8 cellular contexts compared by ENCODE assay signal in the genomic region with DNA sequence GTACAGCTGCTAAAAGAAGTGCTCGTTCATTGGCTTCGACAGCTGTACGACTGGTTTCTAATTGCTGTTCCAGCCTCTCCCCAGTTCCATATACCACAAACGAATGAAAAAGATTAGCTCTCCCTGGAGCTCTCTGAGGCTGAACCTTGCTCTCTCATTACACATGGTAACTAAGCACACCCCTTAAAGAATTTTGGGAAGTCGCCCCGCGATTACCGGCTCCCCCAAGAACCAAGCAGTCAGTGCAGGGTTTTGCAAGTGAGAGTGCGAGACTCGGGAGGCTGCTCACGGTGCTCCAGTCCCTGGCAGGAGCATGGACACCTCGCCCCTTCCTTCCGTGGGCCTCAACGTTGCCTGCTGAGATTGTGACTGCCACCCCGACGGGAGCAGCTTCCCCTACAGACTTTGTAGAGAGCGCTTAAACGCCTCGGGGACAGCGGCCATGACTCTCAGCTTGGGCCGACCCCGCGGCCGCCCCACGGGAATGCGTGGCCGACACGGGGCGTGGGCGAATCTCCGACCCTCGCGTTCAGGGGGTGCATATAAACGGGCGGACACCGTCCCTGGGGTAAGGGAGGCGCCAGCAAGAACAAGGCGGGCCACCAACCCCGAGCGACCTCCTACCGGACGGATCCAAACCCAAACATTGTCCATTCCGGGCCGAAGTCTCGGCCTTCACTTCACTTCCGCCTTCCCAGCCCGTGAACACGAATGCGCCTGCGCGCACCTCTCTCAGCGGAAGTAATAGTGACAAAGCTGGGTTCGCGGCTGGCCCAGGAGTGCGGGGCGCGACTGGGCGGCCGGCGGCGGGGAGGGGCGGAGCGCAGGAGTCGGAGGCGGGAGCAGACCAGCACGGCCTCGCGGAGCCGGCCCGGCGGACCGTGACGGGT. TPM values are rescaled to one million over a fixed set of nuclear protein-coding genes. Genes with fewer than 3 reads are reported as not detected.
DNase-seq lines count a peak whose midpoint lies in the region; ATAC-seq, FAIRE-seq and TF ChIP-seq lines count a peak whose summit lies in the region.

A gene with protein sequence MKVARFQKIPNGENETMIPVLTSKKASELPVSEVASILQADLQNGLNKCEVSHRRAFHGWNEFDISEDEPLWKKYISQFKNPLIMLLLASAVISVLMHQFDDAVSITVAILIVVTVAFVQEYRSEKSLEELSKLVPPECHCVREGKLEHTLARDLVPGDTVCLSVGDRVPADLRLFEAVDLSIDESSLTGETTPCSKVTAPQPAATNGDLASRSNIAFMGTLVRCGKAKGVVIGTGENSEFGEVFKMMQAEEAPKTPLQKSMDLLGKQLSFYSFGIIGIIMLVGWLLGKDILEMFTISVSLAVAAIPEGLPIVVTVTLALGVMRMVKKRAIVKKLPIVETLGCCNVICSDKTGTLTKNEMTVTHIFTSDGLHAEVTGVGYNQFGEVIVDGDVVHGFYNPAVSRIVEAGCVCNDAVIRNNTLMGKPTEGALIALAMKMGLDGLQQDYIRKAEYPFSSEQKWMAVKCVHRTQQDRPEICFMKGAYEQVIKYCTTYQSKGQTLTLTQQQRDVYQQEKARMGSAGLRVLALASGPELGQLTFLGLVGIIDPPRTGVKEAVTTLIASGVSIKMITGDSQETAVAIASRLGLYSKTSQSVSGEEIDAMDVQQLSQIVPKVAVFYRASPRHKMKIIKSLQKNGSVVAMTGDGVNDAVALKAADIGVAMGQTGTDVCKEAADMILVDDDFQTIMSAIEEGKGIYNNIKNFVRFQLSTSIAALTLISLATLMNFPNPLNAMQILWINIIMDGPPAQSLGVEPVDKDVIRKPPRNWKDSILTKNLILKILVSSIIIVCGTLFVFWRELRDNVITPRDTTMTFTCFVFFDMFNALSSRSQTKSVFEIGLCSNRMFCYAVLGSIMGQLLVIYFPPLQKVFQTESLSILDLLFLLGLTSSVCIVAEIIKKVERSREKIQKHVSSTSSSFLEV (plus strand): TSS at position 845 of the 890 bp plus-strand sequence. CDS start 686 bp downstream, outside the sequence.

- FAIRE-seq in D721Med (lab: Jason Lieb, UNC): no peak
- FAIRE-seq in endothelial cell of umbilical vein (lab: Jason Lieb, UNC): peak; percentile 89

- peak within 1 kb of the TSS; percentile 88 for H3K4me3 ChIP-seq in OCI-LY1 (ENCODE audit: low read depth, low read length, poor library complexity, severe bottlenecking)
- peak within 1 kb of the TSS; percentile 78 to 87 (median 82) for H3K4me3 ChIP-seq in endothelial cell of umbilical vein (replicated peaks in 1 of 3; ENCODE audit: insufficient read depth in 1 of 3, low read depth in 1 of 3, low read length in 3 of 3)

- peak within 1 kb of the TSS; percentile 92 for H3K4me2 ChIP-seq in OCI-LY1 (ENCODE audit: low read length)
- H3K4me2 ChIP-seq in endothelial cell of umbilical vein (ENCODE audit: insufficient read depth, low read length): peak within 1 kb of the TSS; percentile 93

- peak; percentile 94 for TF ChIP-seq POLR2A in endothelial cell of umbilical vein (IDR thresholded peaks at IDR 0.05; ENCODE audit: low read depth, low read length)

- H3K36me3 ChIP-seq in OCI-LY1 (ENCODE audit: insufficient read depth, low read length) (no peaks in the 10 kb centered on the region; the same call in 1 of the 2 replicates), endothelial cell of umbilical vein (ENCODE audit: control insufficient read depth in 2 of 2, extremely low read depth in 1 of 2, insufficient read depth in 2 of 2, low read length in 2 of 2) (no peaks in the 10 kb centered on the region)

- CTCF ChIA-PET in endothelial cell of umbilical vein (lab: Charles Lee): interaction anchor here (0.6 to 6.8 kb wide), 27 partner anchors 9 to 1141 kb away, joined by 3 to 69 read pairs (median 4); partner anchors contain the start of genes ASTE1, CPNE4 and NEK11

- dilution Hi-C loops in endothelial cell of umbilical vein (cut with MboI; ENCODE audit: extremely low pct_ligation_motif_present, low sequenced_read_pairs): no loop called here

- H4K20me1 ChIP-seq in OCI-LY1 (ENCODE audit: insufficient read depth, low read length) (no peaks in the 10 kb centered on the region), endothelial cell of umbilical vein (replicated peaks; ENCODE audit: control insufficient read depth, extremely low read depth, insufficient read depth, low read length) (peaks cover 3% of the 10 kb centered on the region)

- POLR2A ChIA-PET in endothelial cell of umbilical vein (lab: Charles Lee): interaction anchor here (0.7 to 1.0 kb wide), 3 partner anchors 31 to 782 kb away, joined by 3 to 6 read pairs (median 5); no protein-coding TSS in a partner anchor

- DNase-seq in D721Med (ENCODE audit: insufficient read length, low spot score): peak; percentile 62
- peak; percentile 84 for DNase-seq in HuH-7 (ENCODE audit: low spot score)
- DNase-seq in activated CD8-positive, alpha-beta memory T cell treated with anti-CD3 and anti-CD28 coated beads, Interleukin-2, amount 50 U/mL, for 48 hours: peak; percentile 95
- peak; percentile 96 for DNase-seq in endothelial cell of umbilical vein (ENCODE audit: low read depth, low spot score)
- peak; percentile 95 for DNase-seq in midbrain (lab: John Stamatoyannopoulos, UW)
- peak; percentile 79 to 82 for DNase-seq in stimulated activated CD8-positive, alpha-beta memory T cell treated with anti-CD3 and anti-CD28 coated beads, Interleukin-2, amount 100 ng/mL, for 1 hour (ENCODE audit: low read depth in 2 of 2)

- TSS peak; percentile 89 for BruUV-seq in endothelial cell of umbilical vein (replicated peaks; lab: Mats Ljungman, UMichigan)

- TF ChIP-seq CTCF in D721Med (IDR thresholded peaks at IDR 0.05; ENCODE audit: insufficient read depth, missing control alignments): no peak
- TF ChIP-seq CTCF in OCI-LY1 (IDR thresholded peaks at IDR 0.05; ENCODE audit: low read length): peak; percentile 39; the same call in 1 of the 2 replicates
- TF ChIP-seq CTCF in endothelial cell of umbilical vein (IDR thresholded peaks at IDR 0.05; ENCODE audit: extremely low read depth in 1 of 2, insufficient read depth in 1 of 2, low read depth in 1 of 2, low read length in 2 of 2): no peak

- H3K27ac ChIP-seq in OCI-LY1 (ENCODE audit: low read depth, low read length, poor library complexity, severe bottlenecking) (peak within 1 kb of the TSS; percentile 70), endothelial cell of umbilical vein (ENCODE audit: insufficient read depth, low read depth, low read length) (peak within 1 kb of the TSS; percentile 76)

- H3K9ac ChIP-seq in OCI-LY1 (ENCODE audit: low read length): peak within 1 kb of the TSS; percentile 95
- peak within 1 kb of the TSS; percentile 90 for H3K9ac ChIP-seq in endothelial cell of umbilical vein (replicated peaks; ENCODE audit: extremely low read depth, insufficient read depth, low read length)

- no peaks in the 10 kb centered on the region for H3F3A ChIP-seq in OCI-LY1 (ENCODE audit: insufficient read depth, low read length)

- peaks cover 44% of the 10 kb centered on the region for H3K79me2 ChIP-seq in OCI-LY1 (ENCODE audit: insufficient read depth, low read length)
- peaks cover 42% of the 10 kb centered on the region for H3K79me2 ChIP-seq in endothelial cell of umbilical vein (ENCODE audit: control insufficient read depth, insufficient read depth, low read length)

- no peaks in the 10 kb centered on the region for H3K9me3 ChIP-seq in OCI-LY1 (ENCODE audit: low read length)
- no peaks in the 10 kb centered on the region for H3K9me3 ChIP-seq in endothelial cell of umbilical vein (replicated peaks; ENCODE audit: control insufficient read depth, insufficient read depth, low read length)

- intact Hi-C loops in endothelial cell of umbilical vein (cut with micrococcal nuclease): loop anchor here (1.0 to 10.0 kb wide), 13 partner anchors 33 to 1244 kb away; partner anchors contain the start of genes ASTE1, NEK11, NUDT16 and PIK3R4

- H3K4me1 ChIP-seq in OCI-LY1 (ENCODE audit: insufficient read depth, low read length, severe bottlenecking) (peaks cover 43% of the 10 kb centered on the region), endothelial cell of umbilical vein (ENCODE audit: control insufficient read depth, extremely low read depth, insufficient read depth, low read length) (peaks cover 14% of the 10 kb centered on the region)

- H2AFZ ChIP-seq in OCI-LY1 (ENCODE audit: low read length) (peak within 1 kb of the TSS; percentile 25), endothelial cell of umbilical vein (ENCODE audit: low read depth, low read length) (peak within 1 kb of the TSS; percentile 94)

- peak; percentile 91 for ATAC-seq in GM21515 (IDR thresholded peaks at IDR 0.05; ENCODE audit: unreplicated experiment)

- H3K27me3 ChIP-seq in OCI-LY1 (ENCODE audit: insufficient read depth, low read length) (no peaks in the 10 kb centered on the region), endothelial cell of umbilical vein (ENCODE audit: control insufficient read depth in 2 of 2, insufficient read depth in 2 of 2, low read length in 2 of 2) (no peaks in the 10 kb centered on the region)

- H3K9me2 ChIP-seq in OCI-LY1 (ENCODE audit: low read depth, low read length): no peaks in the 10 kb centered on the region

- no peaks in the 10 kb centered on the region for H3K9me1 ChIP-seq in endothelial cell of umbilical vein (replicated peaks; ENCODE audit: control insufficient read depth, extremely low read depth, insufficient read depth, low read length)

TF ChIP-seq in endothelial cell of umbilical vein, 7 proteins besides CTCF, POLR2A, EP300 and RAD21:
- TF ChIP-seq POLR2AphosphoS5 (IDR thresholded peaks at IDR 0.05; ENCODE audit: insufficient read depth, low read depth, low read length) (peak; percentile 83), GATA2 (IDR thresholded peaks at IDR 0.05; ENCODE audit: insufficient read depth, insufficient read length, low read depth, low read length) (no peak)

RNA-seq across cellular contexts. Expression of the gene that starts here (rescaled TPM):
- total RNA-seq in endothelial cell of umbilical vein: 73.3 and 79.5 TPM in 2 replicates
- 36.9 and 50.1 TPM in 2 replicates for polyA plus RNA-seq in endothelial cell of umbilical vein
- polyA plus RNA-seq in endothelial cell of umbilical vein (2011; cell fraction: cytosol; rRNA removed): 35.4 and 39.5 TPM in 2 replicates
- polyA plus RNA-seq in endothelial cell of umbilical vein (2011; cell fraction: nucleus; rRNA removed): 67.2 and 99.2 TPM in 2 replicates
- 68.3 and 79.9 TPM in 2 replicates for polyA plus RNA-seq in endothelial cell of umbilical vein (2012)
- polyA minus RNA-seq in endothelial cell of umbilical vein: 92.6 and 94.8 TPM in 2 replicates
- polyA minus RNA-seq in endothelial cell of umbilical vein (2011; cell fraction: cytosol; rRNA and poly(A)+ RNA removed): 33.7 TPM
- 73.5 and 105 TPM in 2 replicates for polyA minus RNA-seq in endothelial cell of umbilical vein (2011; cell fraction: nucleus; rRNA and poly(A)+ RNA removed)

Comparison
In these comparisons a context has a peak if more than half of its experiments do, and no peak if none do; other contexts are left out.
1. Peak in every context shown above with its lines: DNase-seq, ATAC-seq, H3K4me3 ChIP-seq and H3K27ac ChIP-seq.